In the genomic region with DNA sequence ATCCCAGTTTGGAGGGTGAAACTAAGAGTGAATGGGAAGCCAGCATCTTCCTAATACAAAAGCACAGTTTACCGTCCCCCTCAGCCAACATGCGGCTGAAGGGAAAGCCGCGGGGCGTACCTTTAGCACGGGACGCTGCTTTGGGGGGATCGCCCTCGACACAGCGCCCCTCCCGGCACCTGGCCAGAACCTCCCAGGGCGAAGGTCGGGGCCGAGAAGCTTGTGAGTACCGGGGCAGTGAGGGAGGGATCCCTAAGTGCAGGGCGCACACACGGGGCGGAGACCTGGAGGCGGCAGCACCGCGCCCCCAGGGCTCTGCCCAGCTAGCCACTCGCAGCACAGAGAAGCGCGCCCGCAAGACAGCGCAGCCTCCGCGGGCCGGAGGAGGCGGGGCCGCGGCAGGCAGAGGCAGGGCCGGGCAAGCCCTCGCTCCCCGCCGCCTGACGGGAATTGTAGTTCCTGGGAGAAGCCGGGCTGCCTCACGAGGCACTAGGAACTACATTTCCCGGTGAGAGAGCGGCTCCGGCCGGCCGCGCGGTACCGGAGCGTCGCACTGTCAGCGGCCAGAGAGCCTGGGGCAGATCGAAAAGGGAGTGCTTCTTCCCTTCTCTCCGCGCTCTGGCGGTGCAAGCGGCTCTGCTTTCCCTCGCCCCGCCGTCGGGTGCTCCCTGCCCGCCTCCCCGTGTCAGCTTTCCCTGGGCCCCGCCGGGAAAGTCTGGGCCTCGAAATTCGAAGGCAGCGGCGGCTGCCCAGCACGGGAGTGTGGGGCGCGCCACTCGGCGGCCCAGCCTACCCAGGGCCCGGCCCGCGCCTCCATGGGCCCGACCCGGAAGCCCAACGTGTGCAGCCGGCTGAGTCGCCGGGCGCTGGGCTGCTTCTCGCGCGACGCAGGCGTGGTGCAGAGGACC, we compare ENCODE assay signal across 1 cellular context.
TF ChIP-seq lines count a peak whose summit lies in the region.

A gene with protein sequence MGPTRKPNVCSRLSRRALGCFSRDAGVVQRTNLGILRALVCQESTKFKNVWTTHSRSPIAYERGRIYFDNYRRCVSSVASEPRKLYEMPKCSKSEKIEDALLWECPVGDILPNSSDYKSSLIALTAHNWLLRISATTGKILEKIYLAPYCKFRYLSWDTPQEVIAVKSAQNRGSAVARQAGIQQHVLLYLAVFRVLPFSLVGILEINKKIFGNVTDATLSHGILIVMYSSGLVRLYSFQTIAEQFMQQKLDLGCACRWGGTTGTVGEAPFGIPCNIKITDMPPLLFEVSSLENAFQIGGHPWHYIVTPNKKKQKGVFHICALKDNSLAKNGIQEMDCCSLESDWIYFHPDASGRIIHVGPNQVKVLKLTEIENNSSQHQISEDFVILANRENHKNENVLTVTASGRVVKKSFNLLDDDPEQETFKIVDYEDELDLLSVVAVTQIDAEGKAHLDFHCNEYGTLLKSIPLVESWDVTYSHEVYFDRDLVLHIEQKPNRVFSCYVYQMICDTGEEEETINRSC (plus strand): TSS at position 464 of the 908 bp plus-strand sequence. CDS start 352 bp downstream, at position 816.
A gene with protein sequence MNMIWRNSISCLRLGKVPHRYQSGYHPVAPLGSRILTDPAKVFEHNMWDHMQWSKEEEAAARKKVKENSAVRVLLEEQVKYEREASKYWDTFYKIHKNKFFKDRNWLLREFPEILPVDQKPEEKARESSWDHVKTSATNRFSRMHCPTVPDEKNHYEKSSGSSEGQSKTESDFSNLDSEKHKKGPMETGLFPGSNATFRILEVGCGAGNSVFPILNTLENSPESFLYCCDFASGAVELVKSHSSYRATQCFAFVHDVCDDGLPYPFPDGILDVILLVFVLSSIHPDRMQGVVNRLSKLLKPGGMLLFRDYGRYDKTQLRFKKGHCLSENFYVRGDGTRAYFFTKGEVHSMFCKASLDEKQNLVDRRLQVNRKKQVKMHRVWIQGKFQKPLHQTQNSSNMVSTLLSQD (minus strand): TSS at position 228 of the 908 bp plus-strand sequence. CDS start 41,805 bp downstream, outside the sequence.

TF ChIP-seq in K562, 482 proteins besides CTCF, POLR2A, EP300 and RAD21 (continued from another document and continues in another):
- peak; percentile 67; the same call in 1 of the 2 replicates for TF ChIP-seq PHF21A (IDR thresholded peaks at IDR 0.05; ENCODE audit: borderline replicate concordance, low read depth)
- TF ChIP-seq, protein P1, sequence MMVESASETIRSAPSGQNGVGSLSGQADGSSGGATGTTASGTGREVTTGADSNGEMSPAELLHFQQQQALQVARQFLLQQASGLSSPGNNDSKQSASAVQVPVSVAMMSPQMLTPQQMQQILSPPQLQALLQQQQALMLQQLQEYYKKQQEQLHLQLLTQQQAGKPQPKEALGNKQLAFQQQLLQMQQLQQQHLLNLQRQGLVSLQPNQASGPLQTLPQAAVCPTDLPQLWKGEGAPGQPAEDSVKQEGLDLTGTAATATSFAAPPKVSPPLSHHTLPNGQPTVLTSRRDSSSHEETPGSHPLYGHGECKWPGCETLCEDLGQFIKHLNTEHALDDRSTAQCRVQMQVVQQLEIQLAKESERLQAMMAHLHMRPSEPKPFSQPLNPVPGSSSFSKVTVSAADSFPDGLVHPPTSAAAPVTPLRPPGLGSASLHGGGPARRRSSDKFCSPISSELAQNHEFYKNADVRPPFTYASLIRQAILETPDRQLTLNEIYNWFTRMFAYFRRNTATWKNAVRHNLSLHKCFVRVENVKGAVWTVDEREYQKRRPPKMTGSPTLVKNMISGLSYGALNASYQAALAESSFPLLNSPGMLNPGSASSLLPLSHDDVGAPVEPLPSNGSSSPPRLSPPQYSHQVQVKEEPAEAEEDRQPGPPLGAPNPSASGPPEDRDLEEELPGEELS (CRISPR knock-in tag; IDR thresholded peaks at IDR 0.05; ENCODE audit: borderline replicate concordance): peak; percentile 94; the same call in 1 of the 2 replicates
- TF ChIP-seq LCOR (CRISPR knock-in tag; IDR thresholded peaks at IDR 0.05): peak; percentile 99
- TF ChIP-seq BDP1 (IDR thresholded peaks at IDR 0.05; ENCODE audit: insufficient read depth, insufficient read length): no peak
- TF ChIP-seq MTA2 (IDR thresholded peaks at IDR 0.05; ENCODE audit: low read depth): peak; percentile 52; the same call in 1 of the 2 replicates
- TF ChIP-seq ZC3H8 (IDR thresholded peaks at IDR 0.05): no peak; the same call in 1 of the 2 replicates
- peak; percentile 49; the same call in 1 of the 2 replicates for TF ChIP-seq POLR2AphosphoS2 (IDR thresholded peaks at IDR 0.05; ENCODE audit: low read length)
- no peak for TF ChIP-seq ZC3H4 (CRISPR knock-in tag; IDR thresholded peaks at IDR 0.05; ENCODE audit: borderline replicate concordance)
- no peak for TF ChIP-seq KLF10 (CRISPR knock-in tag; IDR thresholded peaks at IDR 0.05)
- TF ChIP-seq SP1 (CRISPR knock-in tag; IDR thresholded peaks at IDR 0.05): peak; percentile 98
- TF ChIP-seq ZFP36 (IDR thresholded peaks at IDR 0.05; ENCODE audit: low read depth, low read length, partially characterized antibody): no peak
- TF ChIP-seq ZNF23 (CRISPR knock-in tag; IDR thresholded peaks at IDR 0.05): no peak
- TF ChIP-seq, protein P2, sequence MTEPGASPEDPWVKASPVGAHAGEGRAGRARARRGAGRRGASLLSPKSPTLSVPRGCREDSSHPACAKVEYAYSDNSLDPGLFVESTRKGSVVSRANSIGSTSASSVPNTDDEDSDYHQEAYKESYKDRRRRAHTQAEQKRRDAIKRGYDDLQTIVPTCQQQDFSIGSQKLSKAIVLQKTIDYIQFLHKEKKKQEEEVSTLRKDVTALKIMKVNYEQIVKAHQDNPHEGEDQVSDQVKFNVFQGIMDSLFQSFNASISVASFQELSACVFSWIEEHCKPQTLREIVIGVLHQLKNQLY (CRISPR knock-in tag; conservative IDR thresholded peaks at IDR 0.05): 0 out of 4 replicates have a peak, but pooled peaks have one; percentile 62 to 88
- peak; percentile 70 for TF ChIP-seq CHD2 (IDR thresholded peaks at IDR 0.05; ENCODE audit: low read depth, low read length)
- peak; percentile 43; the same call in 1 of the 2 replicates for TF ChIP-seq DIDO1 (tag; IDR thresholded peaks at IDR 0.05; ENCODE audit: low read depth)
- no peak for TF ChIP-seq ZNF324 (CRISPR knock-in tag; IDR thresholded peaks at IDR 0.05)
- peak; percentile 96 for TF ChIP-seq HMGN3 (IDR thresholded peaks at IDR 0.05; ENCODE audit: borderline replicate concordance, extremely low read depth, insufficient read length, low read depth, low read length)
- TF ChIP-seq SRF (CRISPR knock-in tag; IDR thresholded peaks at IDR 0.05): peak; percentile 37 to 56; a peak in 1 of 4 replicates
- TF ChIP-seq ZNF717 (CRISPR knock-in tag; IDR thresholded peaks at IDR 0.05): no peak
- TF ChIP-seq ZNF57 (CRISPR knock-in tag; IDR thresholded peaks at IDR 0.05): 0 out of 2 replicates have a peak, but pooled peaks have one; percentile 56
- TF ChIP-seq, protein P3, sequence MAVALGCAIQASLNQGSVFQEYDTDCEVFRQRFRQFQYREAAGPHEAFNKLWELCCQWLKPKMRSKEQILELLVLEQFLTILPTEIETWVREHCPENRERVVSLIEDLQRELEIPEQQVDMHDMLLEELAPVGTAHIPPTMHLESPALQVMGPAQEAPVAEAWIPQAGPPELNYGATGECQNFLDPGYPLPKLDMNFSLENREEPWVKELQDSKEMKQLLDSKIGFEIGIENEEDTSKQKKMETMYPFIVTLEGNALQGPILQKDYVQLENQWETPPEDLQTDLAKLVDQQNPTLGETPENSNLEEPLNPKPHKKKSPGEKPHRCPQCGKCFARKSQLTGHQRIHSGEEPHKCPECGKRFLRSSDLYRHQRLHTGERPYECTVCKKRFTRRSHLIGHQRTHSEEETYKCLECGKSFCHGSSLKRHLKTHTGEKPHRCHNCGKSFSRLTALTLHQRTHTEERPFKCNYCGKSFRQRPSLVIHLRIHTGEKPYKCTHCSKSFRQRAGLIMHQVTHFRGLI (CRISPR knock-in tag; IDR thresholded peaks at IDR 0.05): no peak
- TF ChIP-seq, protein P4, sequence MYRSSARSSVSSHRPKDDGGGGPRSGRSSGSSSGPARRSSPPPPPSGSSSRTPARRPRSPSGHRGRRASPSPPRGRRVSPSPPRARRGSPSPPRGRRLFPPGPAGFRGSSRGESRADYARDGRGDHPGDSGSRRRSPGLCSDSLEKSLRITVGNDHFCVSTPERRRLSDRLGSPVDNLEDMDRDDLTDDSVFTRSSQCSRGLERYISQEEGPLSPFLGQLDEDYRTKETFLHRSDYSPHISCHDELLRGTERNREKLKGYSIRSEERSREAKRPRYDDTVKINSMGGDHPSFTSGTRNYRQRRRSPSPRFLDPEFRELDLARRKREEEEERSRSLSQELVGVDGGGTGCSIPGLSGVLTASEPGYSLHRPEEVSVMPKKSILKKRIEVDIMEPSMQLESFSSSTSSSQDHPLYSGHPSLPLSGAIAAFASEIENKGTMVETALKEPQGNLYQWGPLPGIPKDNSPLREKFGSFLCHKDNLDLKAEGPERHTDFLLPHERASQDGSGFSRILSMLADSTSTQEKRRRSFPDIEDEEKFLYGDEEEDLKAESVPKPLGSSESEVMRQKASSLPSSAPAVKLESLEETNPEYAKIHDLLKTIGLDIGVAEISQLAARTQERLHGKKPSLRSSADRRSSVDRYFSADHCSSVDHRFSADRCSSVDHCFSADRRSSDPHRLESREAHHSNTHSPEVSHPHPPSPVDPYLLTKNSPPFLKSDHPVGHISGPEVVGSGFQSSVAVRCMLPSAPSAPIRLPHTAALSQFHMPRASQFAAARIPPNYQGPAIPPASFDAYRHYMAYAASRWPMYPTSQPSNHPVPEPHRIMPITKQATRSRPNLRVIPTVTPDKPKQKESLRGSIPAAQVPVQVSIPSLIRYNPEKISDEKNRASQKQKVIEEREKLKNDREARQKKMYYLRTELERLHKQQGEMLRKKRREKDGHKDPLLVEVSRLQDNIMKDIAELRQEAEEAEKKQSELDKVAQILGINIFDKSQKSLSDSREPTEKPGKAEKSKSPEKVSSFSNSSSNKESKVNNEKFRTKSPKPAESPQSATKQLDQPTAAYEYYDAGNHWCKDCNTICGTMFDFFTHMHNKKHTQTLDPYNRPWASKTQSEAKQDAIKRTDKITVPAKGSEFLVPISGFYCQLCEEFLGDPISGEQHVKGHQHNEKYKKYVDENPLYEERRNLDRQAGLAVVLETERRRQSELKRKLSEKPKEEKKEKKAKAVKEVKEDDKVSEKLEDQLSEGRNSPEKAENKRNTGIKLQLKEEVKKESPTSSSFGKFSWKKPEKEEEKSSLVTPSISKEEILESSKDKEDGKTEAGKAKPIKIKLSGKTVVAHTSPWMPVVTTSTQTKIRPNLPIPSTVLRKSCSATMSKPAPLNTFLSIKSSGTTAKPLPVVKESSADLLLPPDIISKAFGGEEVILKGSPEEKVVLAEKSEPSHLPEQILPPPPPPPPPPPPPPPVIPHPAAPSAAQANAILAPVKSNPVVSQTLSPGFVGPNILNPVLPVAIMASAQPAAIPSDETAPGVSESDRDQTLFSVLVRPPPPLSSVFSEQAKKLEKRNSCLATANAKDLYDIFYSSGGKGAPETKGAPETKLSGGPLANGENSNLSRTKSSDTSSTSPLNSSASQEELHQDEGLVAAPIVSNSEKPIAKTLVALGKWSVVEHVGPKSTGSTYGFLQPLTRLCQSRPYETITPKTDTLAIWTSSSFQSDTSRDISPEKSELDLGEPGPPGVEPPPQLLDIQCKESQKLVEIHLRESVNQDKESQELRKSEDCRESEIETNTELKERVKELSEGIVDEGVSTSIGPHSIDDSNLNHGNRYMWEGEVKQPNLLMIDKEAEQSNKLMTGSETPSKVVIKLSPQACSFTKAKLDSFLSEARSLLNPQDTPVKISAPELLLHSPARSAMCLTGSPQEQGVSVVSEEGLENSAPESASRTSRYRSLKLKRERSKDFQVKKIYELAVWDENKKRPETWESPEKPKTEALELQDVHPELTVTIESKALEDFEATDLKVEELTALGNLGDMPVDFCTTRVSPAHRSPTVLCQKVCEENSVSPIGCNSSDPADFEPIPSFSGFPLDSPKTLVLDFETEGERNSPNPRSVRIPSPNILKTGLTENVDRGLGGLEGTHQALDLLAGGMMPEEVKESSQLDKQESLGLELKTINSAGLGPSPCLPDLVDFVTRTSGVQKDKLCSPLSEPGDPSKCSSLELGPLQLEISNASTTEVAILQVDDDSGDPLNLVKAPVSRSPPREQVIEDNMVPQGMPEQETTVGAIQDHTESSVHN (IDR thresholded peaks at IDR 0.05; ENCODE audit: borderline replicate concordance in 1 of 2, low read depth in 1 of 2): no peak
- TF ChIP-seq DMBX1 (CRISPR knock-in tag; IDR thresholded peaks at IDR 0.05; ENCODE audit: borderline replicate concordance): 0 out of 2 replicates have a peak, but pooled peaks have one; percentile 67
- TF ChIP-seq, protein P5, sequence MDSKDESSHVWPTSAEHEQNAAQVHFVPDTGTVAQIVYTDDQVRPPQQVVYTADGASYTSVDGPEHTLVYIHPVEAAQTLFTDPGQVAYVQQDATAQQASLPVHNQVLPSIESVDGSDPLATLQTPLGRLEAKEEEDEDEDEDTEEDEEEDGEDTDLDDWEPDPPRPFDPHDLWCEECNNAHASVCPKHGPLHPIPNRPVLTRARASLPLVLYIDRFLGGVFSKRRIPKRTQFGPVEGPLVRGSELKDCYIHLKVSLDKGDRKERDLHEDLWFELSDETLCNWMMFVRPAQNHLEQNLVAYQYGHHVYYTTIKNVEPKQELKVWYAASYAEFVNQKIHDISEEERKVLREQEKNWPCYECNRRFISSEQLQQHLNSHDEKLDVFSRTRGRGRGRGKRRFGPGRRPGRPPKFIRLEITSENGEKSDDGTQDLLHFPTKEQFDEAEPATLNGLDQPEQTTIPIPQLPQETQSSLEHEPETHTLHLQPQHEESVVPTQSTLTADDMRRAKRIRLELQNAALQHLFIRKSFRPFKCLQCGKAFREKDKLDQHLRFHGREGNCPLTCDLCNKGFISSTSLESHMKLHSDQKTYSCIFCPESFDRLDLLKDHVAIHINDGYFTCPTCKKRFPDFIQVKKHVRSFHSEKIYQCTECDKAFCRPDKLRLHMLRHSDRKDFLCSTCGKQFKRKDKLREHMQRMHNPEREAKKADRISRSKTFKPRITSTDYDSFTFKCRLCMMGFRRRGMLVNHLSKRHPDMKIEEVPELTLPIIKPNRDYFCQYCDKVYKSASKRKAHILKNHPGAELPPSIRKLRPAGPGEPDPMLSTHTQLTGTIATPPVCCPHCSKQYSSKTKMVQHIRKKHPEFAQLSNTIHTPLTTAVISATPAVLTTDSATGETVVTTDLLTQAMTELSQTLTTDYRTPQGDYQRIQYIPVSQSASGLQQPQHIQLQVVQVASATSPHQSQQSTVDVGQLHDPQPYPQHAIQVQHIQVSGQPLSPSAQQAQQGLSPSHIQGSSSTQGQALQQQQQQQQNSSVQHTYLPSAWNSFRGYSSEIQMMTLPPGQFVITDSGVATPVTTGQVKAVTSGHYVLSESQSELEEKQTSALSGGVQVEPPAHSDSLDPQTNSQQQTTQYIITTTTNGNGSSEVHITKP (IDR thresholded peaks at IDR 0.05; ENCODE audit: partially characterized antibody): peak; percentile 79
- peak; percentile 32 for TF ChIP-seq TRIM28 (IDR thresholded peaks at IDR 0.05)
- TF ChIP-seq FIP1L1 (IDR thresholded peaks at IDR 0.05; ENCODE audit: low read depth, low read length, poor library complexity, severe bottlenecking): peak; percentile 99
- TF ChIP-seq C11orf30 (IDR thresholded peaks at IDR 0.05; ENCODE audit: low read depth): peak; percentile 66
- TF ChIP-seq NCOA4 (IDR thresholded peaks at IDR 0.05; ENCODE audit: partially characterized antibody): no peak
- 0 out of 2 replicates have a peak, but pooled peaks have one; percentile 47 for TF ChIP-seq ZNF75A (CRISPR knock-in tag; IDR thresholded peaks at IDR 0.05)
- peak; percentile 56 for TF ChIP-seq RBM22 (IDR thresholded peaks at IDR 0.05; ENCODE audit: low read depth, low read length, poor library complexity, severe bottlenecking)
- TF ChIP-seq SMC3 (conservative IDR thresholded peaks at IDR 0.05; ENCODE audit: insufficient read depth, low read depth, low read length): peak; percentile 35; the same call in 1 of the 2 replicates
- peak; percentile 88; the same call in 1 of the 2 replicates for TF ChIP-seq RBM14 (IDR thresholded peaks at IDR 0.05; ENCODE audit: borderline replicate concordance, insufficient read depth, low read depth, low read length)
- TF ChIP-seq DDX20 (tag; IDR thresholded peaks at IDR 0.05; ENCODE audit: low read depth): no peak
